ENCODE assay signal across 8 cellular contexts in the genomic region with DNA sequence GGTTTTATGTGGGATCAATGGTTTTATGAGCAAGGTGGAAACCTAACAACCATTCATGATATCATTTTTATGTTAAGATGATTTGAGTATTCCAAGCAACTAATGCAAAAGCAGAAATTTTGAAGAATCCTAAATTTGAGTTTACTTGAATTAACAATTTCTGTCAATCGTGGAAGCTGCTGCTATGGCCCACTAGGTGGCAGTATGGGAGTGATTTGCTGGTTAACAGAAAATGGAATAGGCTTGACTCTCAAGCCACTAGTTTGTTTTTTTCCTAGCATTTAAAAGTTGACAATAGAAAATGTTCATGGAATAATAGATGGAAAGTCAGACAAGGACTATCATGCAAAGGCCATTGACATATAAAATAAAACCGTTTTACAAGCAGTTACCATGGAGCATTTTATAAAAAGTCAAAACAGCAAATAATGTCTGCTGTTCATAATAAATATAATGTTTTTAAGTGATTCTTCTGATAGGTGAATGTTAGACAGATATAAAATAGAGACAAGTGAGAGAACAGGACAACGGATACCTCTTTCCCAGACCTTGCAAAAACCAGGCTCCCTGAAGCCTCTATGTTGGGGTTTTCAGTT. TPM values are rescaled to one million over a fixed set of nuclear protein-coding genes. Genes with fewer than 3 reads are reported as not detected.
DNase-seq lines count a peak whose midpoint lies in the region; ATAC-seq, FAIRE-seq and TF ChIP-seq lines count a peak whose summit lies in the region.

No MANE protein-coding gene starts in this region.

- H3K9ac ChIP-seq in SU-DHL-6 (ENCODE audit: low read length) = no peak overlapping the region

- DNase-seq in NCI-H2196 (lab: John Stamatoyannopoulos, UW; ENCODE audit: unreplicated experiment) = peak; percentile 43
- DNase-seq in NCI-H2196 treated with DMSO at 0.1 percent for 48 hours (lab: John Stamatoyannopoulos, UW; ENCODE audit: unreplicated experiment) = no peak
- peak; percentile 61 for DNase-seq in Jurkat, Clone E6-1 (ENCODE audit: low read depth, low spot score)
- DNase-seq in astrocyte of the cerebellum (ENCODE audit: low read depth) = peak; percentile 64
- peak; percentile 25 to 27 for DNase-seq in stimulated activated CD4-positive, alpha-beta T cell treated with anti-CD3 and anti-CD28 coated beads, Interleukin-2, amount 100 ng/mL, for 48 hours

- ATAC-seq in GM18870 (IDR thresholded peaks at IDR 0.05; ENCODE audit: unreplicated experiment) = no peak

- no peaks in the 10 kb centered on the region for H3K9me2 ChIP-seq in SU-DHL-6 (replicated peaks; ENCODE audit: insufficient read depth, low read length)

- H3F3A ChIP-seq in SU-DHL-6 (ENCODE audit: insufficient read depth) = no peaks in the 10 kb centered on the region

- H3K79me2 ChIP-seq in SU-DHL-6 (ENCODE audit: insufficient read depth, low read length) = no peaks in the 10 kb centered on the region

- no peaks in the 10 kb centered on the region for H3K36me3 ChIP-seq in SU-DHL-6 (ENCODE audit: low read length)

- H3K4me3 ChIP-seq in Jurkat, Clone E6-1 (ENCODE audit: low read length) = no peak overlapping the region
- H3K4me3 ChIP-seq in SU-DHL-6 (ENCODE audit: insufficient read depth, low read length, poor library complexity, severe bottlenecking) (no peak overlapping the region), astrocyte of the cerebellum (ENCODE audit: low read depth, low read length) (no peak overlapping the region)

- no peaks in the 10 kb centered on the region for H3K27me3 ChIP-seq in SU-DHL-6 (ENCODE audit: low read length)

- no peak overlapping the region for H3K4me2 ChIP-seq in SU-DHL-6 (ENCODE audit: low read depth, low read length, poor library complexity, severe bottlenecking)

- in situ Hi-C loops in astrocyte of the cerebellum (cut with HindIII; ENCODE audit: low sequenced_read_pairs) = loop anchor here (25.0 kb wide), 1 partner anchor 540 kb away; no protein-coding TSS in a partner anchor

- peak; percentile 99 for FAIRE-seq in islet of Langerhans (lab: Jason Lieb, UNC)

- TF ChIP-seq CTCF in SU-DHL-6 (IDR thresholded peaks at IDR 0.05; ENCODE audit: insufficient read depth, low read length, poor library complexity, severe bottlenecking) = peak; percentile 76
- peak; percentile 80 for TF ChIP-seq CTCF in astrocyte of the cerebellum (IDR thresholded peaks at IDR 0.05; ENCODE audit: low read depth, low read length, missing control alignments)

- no peaks in the 10 kb centered on the region for H4K20me1 ChIP-seq in SU-DHL-6 (ENCODE audit: low read depth, low read length)

- H2AFZ ChIP-seq in SU-DHL-6 (ENCODE audit: low read depth, low read length, severe bottlenecking) = no peak overlapping the region

- no peak overlapping the region for H3K27ac ChIP-seq in SU-DHL-6 (ENCODE audit: low read depth, low read length)

- H3K9me3 ChIP-seq in SU-DHL-6 (ENCODE audit: insufficient read depth, low read length) = no peaks in the 10 kb centered on the region

RNA-seq across cellular contexts. Expression of a gene that starts 43.0 kb away (rescaled TPM):
- polyA plus RNA-seq in Jurkat, Clone E6-1 (2012; ENCODE audit: insufficient read depth, insufficient read length) = not detected
